In genomic region chr1:244730153-244730933, GRCh38 we compare ENCODE assay signal across 9 cellular contexts.
DNase-seq lines count a peak whose midpoint lies in the region; ATAC-seq, FAIRE-seq and TF ChIP-seq lines count a peak whose summit lies in the region.
"Had no signal": no experiment of that assay in that cellular context is flagged by ENCODE, and none has a peak within 500 bp of the region (broad histone marks: within the 10 kb centered on the region; RNA-seq: fewer than 3 reads in every experiment).

No MANE protein-coding gene starts in this region.

- H3K27me3 Mint-ChIP-seq in MCF 10A (ENCODE audit: insufficient read depth, unreplicated experiment): no peaks in the 10 kb centered on the region

- H3K27ac ChIP-seq in 22Rv1: no peak overlapping the region
- no peak overlapping the region for H3K27ac ChIP-seq in Panc1 (ENCODE audit: low read length)
- no peak overlapping the region for H3K27ac ChIP-seq in iPS-20b (ENCODE audit: low read length)
- H3K27ac ChIP-seq in gastrocnemius medialis: no peak overlapping the region

- in situ Hi-C loops in Panc1 (cut with HindIII; ENCODE audit: low pct_unique_long_range_greater_than_20kb, low sequenced_read_pairs): no loop called here
- in situ Hi-C loops in gastrocnemius medialis (cut with MboI; ENCODE audit: low sequenced_read_pairs in 4 of 4): no loop called here

- H3K36me3 Mint-ChIP-seq in MCF 10A (ENCODE audit: insufficient read depth, unreplicated experiment): no peaks in the 10 kb centered on the region

- ATAC-seq in Panc1: peak; percentile 88
- ATAC-seq in gastrocnemius medialis: peak; percentile 33 to 44

- CTCF ChIA-PET in Panc1 (lab: Charles Lee) (no interaction called here), MCF 10A (lab: Yijun Ruan, JAX) (interaction anchor here (0.6 kb wide), 2 partner anchors 66 to 886 kb away, joined by 3 to 4 read pairs; no protein-coding TSS in a partner anchor)

- H3K9ac ChIP-seq in iPS-20b (ENCODE audit: low read depth, low read length): peak overlapping the region; percentile 68; the same call in 1 of the 2 replicates

- H3K4me1 Mint-ChIP-seq in MCF 10A (ENCODE audit: insufficient read depth, unreplicated experiment): peaks cover 4% of the 10 kb centered on the region

- H3K9me3 ChIP-seq in Panc1 (ENCODE audit: control insufficient read depth, insufficient read depth, low read depth, low read length): 0 out of 2 replicates have a peak, but pooled peaks cover under 1% of the 10 kb centered on the region
- peaks cover 4% of the 10 kb centered on the region; the same call in 1 of the 2 replicates for H3K9me3 ChIP-seq in iPS-20b (ENCODE audit: insufficient read depth, low read depth, low read length)
- no peaks in the 10 kb centered on the region for H3K9me3 ChIP-seq in gastrocnemius medialis

- H3K4me1 ChIP-seq in Panc1 (ENCODE audit: control insufficient read depth, insufficient read depth, low read length): peaks cover 5% of the 10 kb centered on the region
- H3K4me1 ChIP-seq in iPS-20b (ENCODE audit: insufficient read depth, low read length): peaks cover 8% of the 10 kb centered on the region; the same call in 1 of the 2 replicates
- H3K4me1 ChIP-seq in gastrocnemius medialis: peaks cover 0 to 5% of the 10 kb centered on the region in 2 donors

- no peak overlapping the region for H3K27ac Mint-ChIP-seq in MCF 10A (ENCODE audit: low read depth, unreplicated experiment)

- peaks cover 6% of the 10 kb centered on the region for H3K9me3 Mint-ChIP-seq in MCF 10A (ENCODE audit: unreplicated experiment)

- H3K4me3 ChIP-seq in Panc1 (ENCODE audit: low read depth in 2 of 2, low read length in 2 of 2): peak overlapping the region; percentile 45 to 55
- H3K4me3 ChIP-seq in iPS-20b (ENCODE audit: low read length): peak overlapping the region; percentile 54
- peak overlapping the region; percentile 58 to 69 (median 60) for H3K4me3 ChIP-seq in gastrocnemius medialis

- peak; percentile 40 for FAIRE-seq in GM12891 (lab: Jason Lieb, UNC)
- FAIRE-seq: endometrium had no signal

- intact Hi-C loops in Panc1 (cut with micrococcal nuclease; ENCODE audit: unreplicated experiment) (no loop called here), MCF 10A (cut with micrococcal nuclease) (no loop called here), gastrocnemius medialis (cut with DNase I; ENCODE audit: low total_unique reads) (no loop called here)

- BruUV-seq in Panc1 (replicated peaks; lab: Mats Ljungman, UMichigan) (no TSS peak), MCF 10A (replicated peaks; lab: Mats Ljungman, UMichigan) (no TSS peak)

- TF ChIP-seq POLR2A in GM12891 (IDR thresholded peaks at IDR 0.05; ENCODE audit: low read depth, low read length) (no peak), gastrocnemius medialis (IDR thresholded peaks at IDR 0.05) (no peak)

- H3K27me3 ChIP-seq in Panc1 (ENCODE audit: control insufficient read depth, insufficient read depth, low read length) (no peaks in the 10 kb centered on the region), iPS-20b (ENCODE audit: insufficient read depth, low read length) (peaks cover 34% of the 10 kb centered on the region), gastrocnemius medialis (no peaks in the 10 kb centered on the region)

- H3K36me3 ChIP-seq in Panc1 (ENCODE audit: control insufficient read depth, insufficient read depth, low read length): no peaks in the 10 kb centered on the region
- no peaks in the 10 kb centered on the region for H3K36me3 ChIP-seq in iPS-20b (ENCODE audit: insufficient read depth, low read depth, low read length)
- H3K36me3 ChIP-seq in gastrocnemius medialis: no peaks in the 10 kb centered on the region

- H3K4me3 Mint-ChIP-seq in MCF 10A (ENCODE audit: unreplicated experiment): peak overlapping the region; percentile 39

- POLR2A ChIA-PET in Panc1 (lab: Charles Lee) (no interaction called here), MCF 10A (lab: Yijun Ruan, JAX) (interaction anchor here (1.8 kb wide), 1 partner anchor 9 kb away, joined by 8 read pairs; no protein-coding TSS in a partner anchor)

- DNase-seq in GM12891 (ENCODE audit: insufficient read length, low spot score): no peak
- DNase-seq in Panc1 (ENCODE audit: low read depth, low spot score): no peak
- DNase-seq in MCF 10A (ENCODE audit: unreplicated experiment): no peak
- no peak for DNase-seq in gastrocnemius medialis
- DNase-seq in NK-92 (lab: John Stamatoyannopoulos, UW; ENCODE audit: unreplicated experiment): no peak
- DNase-seq in A172 (ENCODE audit: low spot score): no peak

- TF ChIP-seq CTCF in 22Rv1 (IDR thresholded peaks at IDR 0.05): peak; percentile 11; the same call in 1 of the 2 replicates
- TF ChIP-seq CTCF in Panc1 (IDR thresholded peaks at IDR 0.05): no peak
- TF ChIP-seq CTCF in MCF 10A (IDR thresholded peaks at IDR 0.05; ENCODE audit: unreplicated experiment): no peak
- no peak for TF ChIP-seq CTCF in gastrocnemius medialis (IDR thresholded peaks at IDR 0.05 in 4 of 5, conservative IDR thresholded peaks at IDR 0.05 in 1 of 5)

TF ChIP-seq in GM12891, 5 proteins besides CTCF, POLR2A, EP300 and RAD21:
- TF ChIP-seq PAX5 (IDR thresholded peaks at IDR 0.05; ENCODE audit: insufficient read depth, low read length, severe bottlenecking): no peak
- no peak for TF ChIP-seq TAF1 (IDR thresholded peaks at IDR 0.05; ENCODE audit: low read depth, low read length)
- TF ChIP-seq POLR2AphosphoS5 (IDR thresholded peaks at IDR 0.05; ENCODE audit: low read depth, low read length): no peak
- TF ChIP-seq POU2F2 (IDR thresholded peaks at IDR 0.05; ENCODE audit: low read depth, low read length): no peak
- no peak for TF ChIP-seq SPI1 (IDR thresholded peaks at IDR 0.05; ENCODE audit: low read depth, low read length)
